23 cellular contexts compared by ENCODE assay signal in the genomic region with DNA sequence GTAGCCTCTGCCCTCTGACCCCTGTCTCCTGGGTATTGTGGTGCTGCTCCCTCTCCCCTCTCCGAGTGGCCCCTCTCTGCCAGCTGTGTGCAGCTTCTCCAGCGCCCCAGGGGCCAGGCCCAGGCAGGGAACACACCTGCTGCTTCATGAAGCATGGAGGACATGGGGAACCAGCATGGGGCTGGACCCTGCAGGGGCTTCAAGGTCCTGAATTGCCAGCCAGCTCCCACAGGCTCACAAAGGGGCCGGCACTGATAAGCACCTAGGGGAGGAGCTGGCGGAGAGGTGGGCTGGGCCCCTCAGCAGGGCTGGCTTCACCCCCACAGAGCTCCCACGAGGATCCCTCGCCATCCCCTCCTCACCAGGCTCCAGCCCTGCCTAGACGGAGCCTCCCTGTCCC.
"Had no signal": no experiment of that assay in that cellular context is flagged by ENCODE, and none has a peak within 500 bp of the region (broad histone marks: within the 10 kb centered on the region; RNA-seq: fewer than 3 reads in every experiment).

No MANE protein-coding gene starts in this region.

- FAIRE-seq: islet of Langerhans, TTC549 had no signal

- H3K27me3 ChIP-seq: gastrocnemius medialis, heart left ventricle, neural progenitor cell, upper lobe of left lung had no signal

- H3K36me3 ChIP-seq: breast epithelium, esophagus squamous epithelium, gastrocnemius medialis, heart left ventricle, neural progenitor cell, prostate gland, upper lobe of left lung, WERI-Rb-1 had no signal

- H3K4me3 Mint-ChIP-seq: activated T-cell treated with anti-CD3 and anti-CD28 coated beads, Interleukin-2, amount 50 U/mL, for 24 hours; activated T-helper 17 cell treated with anti-CD3 and anti-CD28 coated beads, Interleukin-2, amount 50 U/mL, for 72 hours; endodermal cell; mesothelial cell of epicardium; naive thymus-derived CD8-positive, alpha-beta T cell; neural progenitor cell had no signal

- H3K9ac ChIP-seq: neural progenitor cell had no signal

- H3K27ac Mint-ChIP-seq: activated naive CD4-positive, alpha-beta T cell treated with anti-CD3 and anti-CD28 coated beads, Interleukin-2, amount 50 U/mL, for 72 hours; activated T-cell treated with anti-CD3 and anti-CD28 coated beads, Interleukin-2, amount 50 U/mL, for 24 hours; activated T-helper 17 cell treated with anti-CD3 and anti-CD28 coated beads, Interleukin-2, amount 50 U/mL, for 72 hours; endodermal cell; mesothelial cell of epicardium; naive thymus-derived CD8-positive, alpha-beta T cell; neural progenitor cell had no signal

- H3K27ac ChIP-seq: breast epithelium, coronary artery, esophagus squamous epithelium, gastrocnemius medialis, heart left ventricle, neural progenitor cell, prostate gland, upper lobe of left lung, WERI-Rb-1 had no signal

- H3K36me3 Mint-ChIP-seq: mesothelial cell of epicardium had no signal

- H3K4me1 Mint-ChIP-seq: activated T-helper 17 cell treated with anti-CD3 and anti-CD28 coated beads, Interleukin-2, amount 50 U/mL, for 72 hours; endodermal cell; mesothelial cell of epicardium had no signal

- H3K4me1 ChIP-seq: breast epithelium, neural progenitor cell, prostate gland, upper lobe of left lung had no signal

- H3K4me3 ChIP-seq: breast epithelium, coronary artery, esophagus squamous epithelium, gastrocnemius medialis, heart left ventricle, neural progenitor cell, prostate gland, upper lobe of left lung had no signal

- ATAC-seq: activated naive CD4-positive, alpha-beta T cell treated with anti-CD3 and anti-CD28 coated beads, Interleukin-2, amount 50 U/mL, for 72 hours; activated T-helper 17 cell treated with anti-CD3 and anti-CD28 coated beads, Interleukin-2, amount 50 U/mL, for 72 hours; gastrocnemius medialis; heart left ventricle; left colon; naive thymus-derived CD8-positive, alpha-beta T cell; stimulated activated naive CD8-positive, alpha-beta T cell treated with anti-CD3 and anti-CD28 coated beads, Interleukin-15, Interleukin-2, amounts not matched to agents 100 U/mL and 50 U/mL, for 24 hours had no signal

- DNase-seq: activated CD8-positive, alpha-beta memory T cell treated with anti-CD3 and anti-CD28 coated beads for 24 hours; activated CD8-positive, alpha-beta memory T cell treated with anti-CD3 and anti-CD28 coated beads, Interleukin-2, amount 50 U/mL, for 4 hours; activated T-cell treated with anti-CD3 and anti-CD28 coated beads, Interleukin-2, amount 50 U/mL, for 24 hours; endodermal cell; esophagus squamous epithelium; naive thymus-derived CD8-positive, alpha-beta T cell; stimulated activated CD4-positive, alpha-beta T cell treated with anti-CD3 and anti-CD28 coated beads, Interleukin-4, amount 100 ng/mL, for 24 hours; stimulated activated naive CD8-positive, alpha-beta T cell treated with anti-CD3 and anti-CD28 coated beads, Interleukin-15, Interleukin-2, amounts not matched to agents 100 U/mL and 50 U/mL, for 24 hours; T-helper 1 cell; WERI-Rb-1 had no signal

- H3K9me3 ChIP-seq: gastrocnemius medialis, prostate gland had no signal
